ENCODE assay signal across 10 cellular contexts in genomic region chr13:45466359-45466758, GRCh38. TPM values are rescaled to one million over a fixed set of nuclear protein-coding genes. Genes with fewer than 3 reads are reported as not detected.
DNase-seq lines count a peak whose midpoint lies in the region; ATAC-seq, FAIRE-seq and TF ChIP-seq lines count a peak whose summit lies in the region.
"Had no signal": no experiment of that assay in that cellular context is flagged by ENCODE, and none has a peak within 500 bp of the region (broad histone marks: within the 10 kb centered on the region; RNA-seq: fewer than 3 reads in every experiment).

No MANE protein-coding gene starts in this region.

- H3K4me1 ChIP-seq in DOHH2 (ENCODE audit: control insufficient read depth, low read length) = peaks cover 19% of the 10 kb centered on the region
- H3K4me1 ChIP-seq in PC-3 (ENCODE audit: insufficient read depth, low read length) = peaks cover 10% of the 10 kb centered on the region
- peaks cover 0 to 3% (median 1%) of the 10 kb centered on the region in 4 experiments; a peak in 3 of 7 replicates for H3K4me1 ChIP-seq in H1 (replicated peaks in 1 of 4; ENCODE audit: control insufficient read depth in 3 of 4, insufficient read depth in 4 of 4, low read length in 3 of 4)
- H3K4me1 ChIP-seq in ovary (ENCODE audit: insufficient read depth) = peaks cover 14% of the 10 kb centered on the region

- DNase-seq in PC-3 (no peak), H1 (ENCODE audit: low read depth in 1 of 2, low spot score in 2 of 2) (no peak), ovary (no peak), H54 (ENCODE audit: insufficient read length, low spot score) (no peak), NAMALWA (ENCODE audit: low spot score) (no peak)
- DNase-seq in effector CD4-positive, alpha-beta T cell = no peak
- DNase-seq in activated effector memory CD4-positive, alpha-beta T cell treated with anti-CD3 and anti-CD28 coated beads, Interleukin-2, amount 50 U/mL, for 16 hours = no peak
- DNase-seq: midbrain, NCI-H1436 had no signal

- H3K4me3 ChIP-seq in DOHH2 (ENCODE audit: low read length) (peak overlapping the region; percentile 98; the same call in 1 of the 2 replicates), PC-3 (ENCODE audit: low read length) (peak overlapping the region; percentile 98), H1 (ENCODE audit: extremely low read depth in 1 of 4, insufficient read depth in 2 of 4, low read depth in 3 of 4, low read length in 4 of 4) (peak overlapping the region in 1 of 4 experiments; percentile 91; a peak in 1 of 8 replicates), ovary (peak overlapping the region; percentile 98)

- H2AK5ac ChIP-seq in H1 (ENCODE audit: low read depth, low read length) = no peak overlapping the region

- TF ChIP-seq CTCF in DOHH2 (IDR thresholded peaks at IDR 0.05; ENCODE audit: low read depth, low read length, poor library complexity, severe bottlenecking) (no peak), PC-3 (conservative IDR thresholded peaks at IDR 0.05; ENCODE audit: low read depth, low read length) (no peak), H1 (IDR thresholded peaks at IDR 0.05; ENCODE audit: control extremely low read depth in 1 of 3, insufficient read depth in 1 of 3, low read depth in 1 of 3, low read length in 3 of 3) (no peak), ovary (IDR thresholded peaks at IDR 0.05) (no peak)

- H2BK5ac ChIP-seq in H1 (ENCODE audit: low read depth, low read length) = no peak overlapping the region

- CTCF ChIA-PET in PC-3 (lab: Charles Lee) (no interaction called here), H1 (lab: Charles Lee; ENCODE audit: partially characterized antibody) (interaction anchor here (1.1 to 1.2 kb wide), 3 partner anchors 14 to 95 kb away, joined by 3 to 4 read pairs (median 4); no protein-coding TSS in a partner anchor)

- H3K9me2 ChIP-seq in DOHH2 (replicated peaks; ENCODE audit: control insufficient read depth, low read length) (no peaks in the 10 kb centered on the region), PC-3 (replicated peaks; ENCODE audit: low read length) (no peaks in the 10 kb centered on the region)

- no peak overlapping the region for H3K56ac ChIP-seq in H1 (replicated peaks; ENCODE audit: insufficient read length, low read depth, low read length)

- 88% methylated on average over 4 of the region's 4 CpGs; no CpG with 5 or more reads in 1 of the 2 experiments for WGBS in H1 (ENCODE audit: extremely low coverage in 1 of 2, insufficient coverage in 1 of 2, insufficient read length in 1 of 2, insufficient replicate concordance in 2 of 2, low coverage in 1 of 2, low lambda C conversion rate in 2 of 2, missing lambda C conversion rate in 1 of 2), 2 experiments
- WGBS in ovary, 3 donors = 59 to 72% (median 71%) methylated on average over 4 of the region's 4 CpGs

- H3K9me3 ChIP-seq in DOHH2 (ENCODE audit: control insufficient read depth, insufficient read depth, low read length) = no peaks in the 10 kb centered on the region
- H3K9me3 ChIP-seq in PC-3 (ENCODE audit: low read length) = no peaks in the 10 kb centered on the region
- no peaks in the 10 kb centered on the region for H3K9me3 ChIP-seq in H1 (ENCODE audit: insufficient read depth in 2 of 2, low read depth in 1 of 2, low read length in 1 of 2)
- no peaks in the 10 kb centered on the region for H3K9me3 ChIP-seq in ovary

- no peak overlapping the region for H2BK120ac ChIP-seq in H1 (replicated peaks; ENCODE audit: low read depth, low read length)

- H4K20me1 ChIP-seq in DOHH2 (ENCODE audit: control insufficient read depth, insufficient read depth, low read depth, low read length) = no peaks in the 10 kb centered on the region
- H4K20me1 ChIP-seq in PC-3 (ENCODE audit: low read length) = peaks cover 4% of the 10 kb centered on the region; the same call in 1 of the 2 replicates
- peaks cover 2 to 18% of the 10 kb centered on the region in 2 experiments for H4K20me1 ChIP-seq in H1 (replicated peaks in 1 of 2; ENCODE audit: control insufficient read depth in 1 of 2, insufficient read depth in 2 of 2, low read length in 2 of 2)

- POLR2A ChIA-PET in PC-3 (lab: Charles Lee; ENCODE audit: unreplicated experiment) (no interaction called here), H1 (lab: Charles Lee; ENCODE audit: partially characterized antibody) (no interaction called here)

- no peak overlapping the region for H2BK12ac ChIP-seq in H1 (ENCODE audit: low read depth, low read length)

- H3K9ac ChIP-seq in PC-3 (ENCODE audit: low read length) = peak overlapping the region; percentile 96; the same call in 1 of the 2 replicates
- no peak overlapping the region; a peak in 1 of 7 replicates for H3K9ac ChIP-seq in H1 (replicated peaks in 1 of 4; ENCODE audit: extremely low read depth in 1 of 4, low read depth in 3 of 4, low read length in 3 of 4)

- H3K18ac ChIP-seq in H1 (ENCODE audit: extremely low read depth, low read length) = no peak overlapping the region

- FAIRE-seq in H1 (lab: Jason Lieb, UNC) (no peak), H54 (lab: Jason Lieb, UNC) (no peak)

- TF ChIP-seq EP300 in H1 (IDR thresholded peaks at IDR 0.05; ENCODE audit: borderline replicate concordance in 1 of 2, low read depth in 2 of 2, low read length in 2 of 2) = no peak
- no peak for TF ChIP-seq EP300 in ovary (IDR thresholded peaks at IDR 0.05)

- TF ChIP-seq RAD21 in H1 (IDR thresholded peaks at IDR 0.05 in 1 of 2, conservative IDR thresholded peaks at IDR 0.05 in 1 of 2; ENCODE audit: low read depth in 2 of 2, low read length in 2 of 2) = no peak

- no peak overlapping the region for H4K5ac ChIP-seq in H1 (ENCODE audit: insufficient read length, low read depth, low read length)

- no peak overlapping the region for H2BK15ac ChIP-seq in H1 (ENCODE audit: low read length)

- no peak overlapping the region for H3K4ac ChIP-seq in H1 (replicated peaks; ENCODE audit: insufficient read length, low read depth, low read length)

- H2AFZ ChIP-seq in PC-3 (ENCODE audit: low read length) (no peak overlapping the region), H1 (ENCODE audit: low read length) (no peak overlapping the region)

- TF ChIP-seq POLR2A in H1 (IDR thresholded peaks at IDR 0.05; ENCODE audit: control extremely low read depth in 1 of 2, low read depth in 2 of 2, low read length in 2 of 2) (no peak), ovary (IDR thresholded peaks at IDR 0.05) (no peak), H54 (IDR thresholded peaks at IDR 0.05; ENCODE audit: low read depth, low read length) (no peak)

- H3K4me2 ChIP-seq in DOHH2 (ENCODE audit: low read length) (peak overlapping the region; percentile 88), PC-3 (ENCODE audit: low read length) (peak overlapping the region; percentile 99), H1 (ENCODE audit: insufficient read depth in 1 of 2, low read depth in 2 of 2, low read length in 2 of 2) (peak overlapping the region; percentile 55 to 96; a peak in 1 of 4 replicates)

- H4K91ac ChIP-seq in H1 (replicated peaks; ENCODE audit: insufficient read length, low read length) = no peak overlapping the region

- H3K23ac ChIP-seq in H1 (ENCODE audit: insufficient read length) = no peak overlapping the region

- no peak for ATAC-seq in PC-3

- H2BK20ac ChIP-seq in H1 (ENCODE audit: low read length) = no peak overlapping the region

- peaks cover 70% of the 10 kb centered on the region for H3K79me2 ChIP-seq in DOHH2 (ENCODE audit: control insufficient read depth, low read length)
- H3K79me2 ChIP-seq in PC-3 (ENCODE audit: low read length) = peaks cover 67% of the 10 kb centered on the region
- H3K79me2 ChIP-seq in H1 (ENCODE audit: control insufficient read depth in 1 of 2, insufficient read depth in 2 of 2, low read length in 2 of 2) = peaks cover 4 to 61% of the 10 kb centered on the region in 2 experiments

- no TSS peak for BruUV-seq in PC-3 (replicated peaks; lab: Mats Ljungman, UMichigan)

- H3K27me3 ChIP-seq in DOHH2 (ENCODE audit: control insufficient read depth, low read length) = no peaks in the 10 kb centered on the region
- H3K27me3 ChIP-seq in PC-3 (ENCODE audit: low read length) = no peaks in the 10 kb centered on the region
- H3K27me3 ChIP-seq in H1 (replicated peaks in 1 of 4; ENCODE audit: control insufficient read depth in 3 of 4, extremely low read depth in 1 of 4, insufficient read depth in 3 of 4, low read length in 3 of 4) = no peaks in the 10 kb centered on the region
- H3K27me3 ChIP-seq in ovary = no peaks in the 10 kb centered on the region

- H3K36me3 ChIP-seq in DOHH2 (ENCODE audit: control insufficient read depth, low read length) (peaks cover 7% of the 10 kb centered on the region), PC-3 (ENCODE audit: low read depth, low read length) (no peaks in the 10 kb centered on the region; the same call in 1 of the 2 replicates), H1 (ENCODE audit: control insufficient read depth in 2 of 4, insufficient read depth in 4 of 4, low read length in 3 of 4) (no peaks in the 10 kb centered on the region), ovary (no peaks in the 10 kb centered on the region)

- H3K23me2 ChIP-seq in H1 (ENCODE audit: low read depth, low read length) = peaks cover 6% of the 10 kb centered on the region

- intact Hi-C loops in PC-3 (cut with micrococcal nuclease) (no loop called here), ovary (cut with DNase I) (loop anchor here in 1 of 4 donors (10.0 kb wide), 1 partner anchor 52 kb away; the partner anchor contains the start of gene SLC25A30)

- 0 out of 2 replicates have a peak, but pooled peaks cover 3% of the 10 kb centered on the region for H3F3A ChIP-seq in DOHH2 (ENCODE audit: control insufficient read depth, insufficient read depth)
- no peaks in the 10 kb centered on the region for H3F3A ChIP-seq in PC-3 (ENCODE audit: low read length, unreplicated experiment)

- H3K14ac ChIP-seq in H1 (ENCODE audit: insufficient read length) = no peak overlapping the region

- H4K8ac ChIP-seq in H1 (ENCODE audit: extremely low read depth, insufficient read depth, low read length) = no peak overlapping the region

- peaks cover 2% of the 10 kb centered on the region for H3K79me1 ChIP-seq in H1 (ENCODE audit: low read depth, low read length)

- H3K27ac ChIP-seq in DOHH2 (ENCODE audit: low read depth, low read length) (no peak overlapping the region), PC-3 (ENCODE audit: low read length) (no peak overlapping the region), H1 (ENCODE audit: low read depth, low read length) (no peak overlapping the region), ovary (no peak overlapping the region)

RNA-seq across cellular contexts. Expression of gene COG3, which starts 1.6 kb away (rescaled TPM):
- total RNA-seq in PC-3 (2014; rRNA removed) = 28.8 and 30.8 TPM in 2 replicates
- total RNA-seq in H1 (2021; fragmentation: NEBNext Ultra II Directional; extraction: Animal tissue kit (Norgen Biotek cat#: 25700)) = 12.7 and 15.0 TPM in 2 replicates
- polyA plus RNA-seq in H1 (2011; rRNA removed) = 8.6 and 13.5 TPM in 2 replicates
- 12.0 TPM for polyA plus RNA-seq in H1 (2011; cell fraction: cytosol; rRNA removed)
- 17.6 TPM for polyA plus RNA-seq in H1 (2011; cell fraction: nucleus; rRNA removed)
- polyA plus RNA-seq in H1 (2012, experiment 1 of 2) = 10.2 to 12.7 TPM (median 11.0 TPM) in 4 replicates
- polyA plus RNA-seq in H1 (2012, experiment 2 of 2) = 1.5 TPM
- 10.3 TPM for polyA plus RNA-seq in H1 (2013, experiment 1 of 2)
- polyA plus RNA-seq in H1 (2013, experiment 2 of 2) = 9.8 TPM
- polyA minus RNA-seq in H1 (2011; rRNA and poly(A)+ RNA removed) = 13.6 and 22.3 TPM in 2 replicates
- polyA minus RNA-seq in H1 (2011; cell fraction: cytosol; rRNA and poly(A)+ RNA removed) = 8.7 TPM
- polyA minus RNA-seq in H1 (2011; cell fraction: nucleus; rRNA and poly(A)+ RNA removed) = 53.1 TPM
- 10 to 100 TPM; 23.9 to 37.3 (median 29.4) TPM for total RNA-seq in ovary
- polyA plus RNA-seq in ovary = 10 to 100 TPM; 17.1 to 18.6 TPM

RNA-seq across cellular contexts. Expression of gene SLC25A30, which starts 48.2 kb away (rescaled TPM):
- total RNA-seq in PC-3 (2014; rRNA removed) (8.0 and 19.5 TPM in 2 replicates), ovary (10 to 100 TPM; 10.7 to 33.4 (median 22.8) TPM)
- 7.4 and 8.7 TPM in 2 replicates for total RNA-seq in H1 (2021; fragmentation: NEBNext Ultra II Directional; extraction: Animal tissue kit (Norgen Biotek cat#: 25700))
- polyA plus RNA-seq in H1 (2011; rRNA removed) (2.1 and 2.5 TPM in 2 replicates), ovary (10 to 100 TPM; 11.5 to 23.2 TPM)
- polyA plus RNA-seq in H1 (2011; cell fraction: cytosol; rRNA removed) = 2.7 TPM
- polyA plus RNA-seq in H1 (2011; cell fraction: nucleus; rRNA removed) = 1.4 TPM
- polyA plus RNA-seq in H1 (2012, experiment 1 of 2) = 4.1 to 6.2 TPM (median 5.0 TPM) in 4 replicates
- polyA plus RNA-seq in H1 (2012, experiment 2 of 2) = 0.37 TPM
- polyA plus RNA-seq in H1 (2013, experiment 1 of 2) = 6.0 TPM
- polyA plus RNA-seq in H1 (2013, experiment 2 of 2) = 5.6 TPM
- 14.0 and 14.9 TPM in 2 replicates for polyA minus RNA-seq in H1 (2011; rRNA and poly(A)+ RNA removed)
- 7.4 TPM for polyA minus RNA-seq in H1 (2011; cell fraction: cytosol; rRNA and poly(A)+ RNA removed)
- 4.7 TPM for polyA minus RNA-seq in H1 (2011; cell fraction: nucleus; rRNA and poly(A)+ RNA removed)
